ENCODE assay signal across 1 cellular context in genomic region chr14:69191340-69192111, GRCh38.
A peak's percentile ranks its signal among the peaks of the same experiment; 100 is the strongest.
TF ChIP-seq lines count a peak whose summit lies in the region.

Gene EXD2 (plus strand): TSS chr14:69191498. CDS start chr14:69209471, 17,973 bp downstream.

TF ChIP-seq in K562, 482 proteins besides CTCF, POLR2A, EP300 and RAD21 (continued from another document and continues in another):
- no peak for TF ChIP-seq ID3 (CRISPR knock-in tag; IDR thresholded peaks at IDR 0.05)
- peak; percentile 82 for TF ChIP-seq ID3 (tag; IDR thresholded peaks at IDR 0.05)
- no peak for TF ChIP-seq YBX1 (IDR thresholded peaks at IDR 0.05)
- no peak for TF ChIP-seq DEAF1 (CRISPR knock-in tag; IDR thresholded peaks at IDR 0.05)
- TF ChIP-seq MTA3 (IDR thresholded peaks at IDR 0.05; ENCODE audit: borderline replicate concordance) = peak; percentile 83; the same call in 1 of the 2 replicates
- no peak for TF ChIP-seq CHD7 (IDR thresholded peaks at IDR 0.05; ENCODE audit: low read depth, low read length)
- TF ChIP-seq HNRNPUL1 (IDR thresholded peaks at IDR 0.05; ENCODE audit: low read length) = no peak
- TF ChIP-seq POLR2AphosphoS2 (IDR thresholded peaks at IDR 0.05; ENCODE audit: low read length) = no peak
- TF ChIP-seq E2F5 (CRISPR knock-in tag; IDR thresholded peaks at IDR 0.05) = no peak
- no peak for TF ChIP-seq KHSRP (IDR thresholded peaks at IDR 0.05)
- TF ChIP-seq PCBP1 (IDR thresholded peaks at IDR 0.05; ENCODE audit: low read depth, low read length, poor library complexity, severe bottlenecking) = no peak
- TF ChIP-seq MBD1 (CRISPR knock-in tag; IDR thresholded peaks at IDR 0.05) = no peak
- TF ChIP-seq FOXP1 (CRISPR knock-in tag; IDR thresholded peaks at IDR 0.05) = 0 out of 2 replicates have a peak, but pooled peaks have one; percentile 52
- TF ChIP-seq POLR2B (IDR thresholded peaks at IDR 0.05; ENCODE audit: low read depth, partially characterized antibody) = no peak
- peak in 1 of 2 experiments; percentile 44 for TF ChIP-seq E2F6 (IDR thresholded peaks at IDR 0.05; ENCODE audit: borderline replicate concordance in 1 of 2, extremely low read depth in 1 of 2, insufficient read depth in 1 of 2, insufficient read length in 1 of 2, low read depth in 1 of 2, low read length in 1 of 2, poor library complexity in 1 of 2, severe bottlenecking in 1 of 2)
- TF ChIP-seq GTF2B (IDR thresholded peaks at IDR 0.05; ENCODE audit: extremely low read depth, insufficient read length) = no peak
- no peak for TF ChIP-seq RBM17 (IDR thresholded peaks at IDR 0.05; ENCODE audit: borderline replicate concordance, low read depth, low read length)
- TF ChIP-seq HNRNPH1 (optimal IDR thresholded peaks at IDR 0.05; ENCODE audit: low read depth, low read length) = no peak
- TF ChIP-seq TCFL5 (CRISPR knock-in tag; conservative IDR thresholded peaks at IDR 0.05) = no peak
- TF ChIP-seq XRCC3 (IDR thresholded peaks at IDR 0.05) = no peak
- peak; percentile 9 for TF ChIP-seq ZFP36 (IDR thresholded peaks at IDR 0.05; ENCODE audit: low read depth, low read length, partially characterized antibody)
- no peak; the same call in 1 of the 2 replicates for TF ChIP-seq ATF6 (CRISPR knock-in tag; IDR thresholded peaks at IDR 0.05)
- peak in 1 of 2 experiments; percentile 37; a peak in 1 of 4 replicates for TF ChIP-seq FOXK2 (conservative IDR thresholded peaks at IDR 0.05 in 1 of 2, IDR thresholded peaks at IDR 0.05 in 1 of 2; ENCODE audit: low read depth in 2 of 2)
- no peak for TF ChIP-seq ARID3B (CRISPR knock-in tag; IDR thresholded peaks at IDR 0.05; ENCODE audit: borderline replicate concordance)
- no peak for TF ChIP-seq FOXO4 (CRISPR knock-in tag; IDR thresholded peaks at IDR 0.05)
- no peak for TF ChIP-seq DNMT1 (IDR thresholded peaks at IDR 0.05)
- no peak for TF ChIP-seq SNRNP70 (optimal IDR thresholded peaks at IDR 0.05; ENCODE audit: low read depth, low read length)
- no peak for TF ChIP-seq ZNF347 (CRISPR knock-in tag; IDR thresholded peaks at IDR 0.05; ENCODE audit: low read depth)
- TF ChIP-seq CBX5 (IDR thresholded peaks at IDR 0.05; ENCODE audit: borderline replicate concordance, low read depth) = no peak
- no peak for TF ChIP-seq KDM2B (CRISPR knock-in tag; IDR thresholded peaks at IDR 0.05)
